In genomic region chr19:3471954-3472655, GRCh38 we compare ENCODE assay signal across 9 cellular contexts. TPM values are rescaled to one million over a fixed set of nuclear protein-coding genes. Genes with fewer than 3 reads are reported as not detected.
DNase-seq lines count a peak whose midpoint lies in the region; ATAC-seq, FAIRE-seq and TF ChIP-seq lines count a peak whose summit lies in the region.
"Had no signal": no experiment of that assay in that cellular context is flagged by ENCODE, and none has a peak within 500 bp of the region (broad histone marks: within the 10 kb centered on the region; RNA-seq: fewer than 3 reads in every experiment).

No MANE protein-coding gene starts in this region.

- WGBS in small intestine, 3 donors = 29 to 36% (median 35%) methylated on average over 24 of the region's 24 CpGs

- FAIRE-seq in small intestine (lab: Jason Lieb, UNC) = no peak

- no peak for ATAC-seq in GM19035 (IDR thresholded peaks at IDR 0.05; ENCODE audit: unreplicated experiment)

- peaks cover 0 to 3% of the 10 kb centered on the region in 2 donors for H3K27me3 ChIP-seq in small intestine (ENCODE audit: control insufficient read depth in 2 of 2, insufficient read depth in 2 of 2, low read length in 2 of 2)

- peak; percentile 4 for DNase-seq in NCI-H345 (lab: John Stamatoyannopoulos, UW)
- no peak for DNase-seq in NCI-H345 treated with DMSO at 0.1 percent for 48 hours (lab: John Stamatoyannopoulos, UW; ENCODE audit: unreplicated experiment)
- peak; percentile 42 for DNase-seq in activated CD4-positive, alpha-beta T cell treated with anti-CD3 and anti-CD28 coated beads, Interleukin-2, amount 50 U/mL, for 1 hour
- no peak for DNase-seq in fibroblast of mammary gland (ENCODE audit: low read depth)
- DNase-seq in retina = peak; percentile 50
- no peak for DNase-seq in globus pallidus (ENCODE audit: low spot score)
- no peak for DNase-seq in small intestine

- H3K4me3 ChIP-seq in fibroblast of mammary gland (ENCODE audit: control insufficient read depth, low read depth, low read length) (no peak overlapping the region), small intestine (ENCODE audit: low read depth in 1 of 2, low read length in 2 of 2) (no peak overlapping the region)

- H3K4me1 ChIP-seq in small intestine (ENCODE audit: control insufficient read depth in 2 of 2, insufficient read depth in 1 of 2, low read depth in 1 of 2, low read length in 1 of 2) = peaks cover 0 to 4% of the 10 kb centered on the region in 2 donors

- H3K36me3 ChIP-seq in small intestine (ENCODE audit: control insufficient read depth in 2 of 2, insufficient read depth in 2 of 2, low read length in 2 of 2) = peaks cover 0 to 7% of the 10 kb centered on the region in 2 donors

- no peak overlapping the region for H3K27ac ChIP-seq in small intestine (ENCODE audit: low read depth in 1 of 2, low read length in 1 of 2)

- TF ChIP-seq CTCF in fibroblast of mammary gland (conservative IDR thresholded peaks at IDR 0.05; ENCODE audit: control insufficient read depth, insufficient read depth, low read depth, low read length) = peak; percentile 79

- no peaks in the 10 kb centered on the region for H3K9me3 ChIP-seq in small intestine (ENCODE audit: control insufficient read depth, low read depth)

RNA-seq across cellular contexts. Expression of gene SMIM24, which starts 8.2 kb away (rescaled TPM):
- 1,000 to 10,000 TPM in 2 of 3 donors, 100 to 1,000 TPM in 1; 270 to 1,947 (median 1,892) TPM for polyA plus RNA-seq in small intestine
- polyA plus RNA-seq: CD4-positive, CD25-positive, alpha-beta regulatory T cell had no signal

RNA-seq across cellular contexts. Expression of gene SMIM44, which starts 11.1 kb away (rescaled TPM):
- under 1 TPM in 1 of 3 donors, not detected in 2; 0.63 TPM for polyA plus RNA-seq in small intestine
- polyA plus RNA-seq: CD4-positive, CD25-positive, alpha-beta regulatory T cell had no signal

RNA-seq across cellular contexts. Expression of gene DOHH, which starts 28.4 kb away (rescaled TPM):
- 10 to 100 TPM in 1 of 3 donors, 1 to 10 TPM in 2; 5.4 to 18.4 (median 6.2) TPM for polyA plus RNA-seq in small intestine

RNA-seq across cellular contexts. Expression of gene FZR1, which starts 34.0 kb away (rescaled TPM):
- 10 to 100 TPM; 29.5 to 33.1 (median 32.1) TPM for polyA plus RNA-seq in small intestine

Comparison
In these comparisons a context has a peak if more than half of its experiments do, and no peak if none do; other contexts are left out.
1. DNase-seq: peak in NCI-H345 (single experiment), activated CD4-positive, alpha-beta T cell treated with anti-CD3 and anti-CD28 coated beads, Interleukin-2, amount 50 U/mL, for 1 hour (single experiment) and retina (single experiment); none in NCI-H345 treated with DMSO at 0.1 percent for 48 hours (single experiment), fibroblast of mammary gland (single experiment), globus pallidus (single experiment) and small intestine (single experiment).